ENCODE assay signal across 23 cellular contexts in the genomic region with DNA sequence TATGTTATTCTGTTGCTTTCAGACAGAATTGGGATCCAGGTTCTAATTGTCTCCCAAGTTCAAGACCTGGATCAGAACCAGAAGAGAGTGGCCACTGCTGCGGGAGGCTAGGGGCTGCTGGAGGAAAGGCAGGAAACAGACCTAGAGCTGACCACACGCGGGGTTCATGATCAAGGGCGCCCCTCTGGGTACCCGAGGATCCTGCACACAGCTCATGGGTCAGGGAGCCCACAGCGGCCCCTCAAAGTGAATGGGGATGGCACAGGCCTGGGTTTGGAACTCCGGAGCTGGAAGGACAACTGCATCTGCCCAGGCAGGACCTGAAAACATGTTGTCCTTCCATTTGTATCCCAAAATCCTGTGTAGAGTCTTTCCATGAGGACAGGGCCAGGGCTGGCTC.
"Had no signal": no experiment of that assay in that cellular context is flagged by ENCODE, and none has a peak within 500 bp of the region (broad histone marks: within the 10 kb centered on the region; RNA-seq: fewer than 3 reads in every experiment).

No MANE protein-coding gene starts in this region.

- H3K36me3 ChIP-seq: brain microvascular endothelial cell, esophagus muscularis mucosa, heart left ventricle, neural progenitor cell, right atrium auricular region, thyroid gland, upper lobe of right lung had no signal

- H3K4me2 ChIP-seq: neural progenitor cell had no signal

- H2AFZ ChIP-seq: neural progenitor cell had no signal

- H3K4me3 ChIP-seq: esophagus muscularis mucosa, heart left ventricle, neural progenitor cell, right atrium auricular region, thyroid gland, upper lobe of right lung had no signal

- H3K4me1 ChIP-seq: foreskin keratinocyte, right atrium auricular region, upper lobe of right lung had no signal

- H3K9me3 ChIP-seq: esophagus muscularis mucosa, heart left ventricle, right atrium auricular region, thyroid gland, upper lobe of right lung had no signal

- H3K9ac ChIP-seq: neural progenitor cell had no signal

- ATAC-seq: activated CD4-positive, alpha-beta T cell treated with anti-CD3 and anti-CD28 coated beads for 36 hours; activated CD8-positive, alpha-beta memory T cell treated with anti-CD3 and anti-CD28 coated beads, Interleukin-2, amount 10 ng/mL, durations not matched to agents 7 days and 5 days; activated CD8-positive, alpha-beta T cell treated with anti-CD3 and anti-CD28 coated beads, Interleukin-2, amount 10 ng/mL, durations not matched to agents 7 days and 5 days; foreskin keratinocyte; heart left ventricle; naive thymus-derived CD8-positive, alpha-beta T cell; upper lobe of right lung had no signal

- H3K27me3 ChIP-seq: esophagus muscularis mucosa, heart left ventricle, neural progenitor cell, right atrium auricular region, thyroid gland, upper lobe of right lung had no signal

- H3K27ac ChIP-seq: brain microvascular endothelial cell, foreskin keratinocyte, neural progenitor cell, right atrium auricular region, thyroid gland, upper lobe of right lung had no signal

- FAIRE-seq: astrocyte had no signal

- DNase-seq: activated CD4-positive, alpha-beta T cell treated with anti-CD3 and anti-CD28 coated beads for 36 hours; activated CD4-positive, CD25-positive, alpha-beta regulatory T cell; activated CD8-positive, alpha-beta memory T cell treated with anti-CD3 and anti-CD28 coated beads, Interleukin-2, amount 10 ng/mL, durations not matched to agents 7 days and 5 days; activated CD8-positive, alpha-beta T cell treated with anti-CD3 and anti-CD28 coated beads, Interleukin-2, amount 10 ng/mL, durations not matched to agents 7 days and 5 days; activated naive CD4-positive, alpha-beta T cell treated with Interleukin-2 at 50 U/mL for 16 hours; activated T-cell treated with anti-CD3 and anti-CD28 coated beads, Interleukin-2, amount 50 U/mL, for 48 hours; brain microvascular endothelial cell; caudate nucleus; endodermal cell; heart left ventricle; naive thymus-derived CD8-positive, alpha-beta T cell; occipital lobe; stimulated activated CD4-positive, alpha-beta T cell treated with anti-CD3 and anti-CD28 coated beads, Interleukin-12 subunit alpha, Interleukin-12 subunit beta, amount 100 ng/mL, for 4 hours; stimulated activated CD4-positive, alpha-beta T cell treated with anti-CD3 and anti-CD28 coated beads, Interleukin-4, amount 100 ng/mL, for 1 hour; substantia nigra; T-helper 1 cell; thyroid gland; upper lobe of right lung had no signal
